ENCODE assay signal across 11 cellular contexts in the genomic region with DNA sequence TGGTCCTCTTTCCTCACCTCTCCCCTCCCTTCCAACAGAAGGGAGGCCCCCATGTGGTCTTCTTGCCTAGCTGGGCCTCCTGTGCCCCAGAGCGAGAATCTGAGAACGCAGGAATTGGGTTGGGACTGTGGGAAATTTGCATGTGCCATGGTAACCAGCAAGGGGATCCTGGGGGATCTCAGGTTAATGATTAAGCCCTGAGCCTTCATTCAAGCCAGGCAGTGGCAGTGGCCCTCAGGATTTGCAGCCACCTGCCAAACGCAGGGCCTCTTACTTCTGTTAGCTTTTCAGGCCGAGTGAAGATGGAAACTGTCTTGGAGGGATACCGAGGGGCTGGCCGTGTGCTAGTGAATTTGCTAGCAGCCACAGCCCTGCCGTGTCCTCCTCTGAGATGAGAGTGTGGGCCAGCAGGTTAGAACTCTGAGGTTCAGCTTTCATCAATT. TPM values are rescaled to one million over a fixed set of nuclear protein-coding genes. Genes with fewer than 3 reads are reported as not detected.
DNase-seq lines count a peak whose midpoint lies in the region; ATAC-seq, FAIRE-seq and TF ChIP-seq lines count a peak whose summit lies in the region.
"Had no signal": no experiment of that assay in that cellular context is flagged by ENCODE, and none has a peak within 500 bp of the region (broad histone marks: within the 10 kb centered on the region; RNA-seq: fewer than 3 reads in every experiment).

No MANE protein-coding gene starts in this region.

- H3K27me3 Mint-ChIP-seq in osteocyte (ENCODE audit: unreplicated experiment) (no peaks in the 10 kb centered on the region), T-cell (no peaks in the 10 kb centered on the region)

- H3K4me2 ChIP-seq in GM12878 (ENCODE audit: control insufficient read depth, insufficient read depth): peak overlapping the region; percentile 87

- DNase-seq in GM12878 (ENCODE audit: low read depth, low spot score): no peak
- DNase-seq in osteocyte (ENCODE audit: extremely low spot score, unreplicated experiment): no peak
- no peak for DNase-seq in T-cell
- DNase-seq in heart right ventricle: no peak
- DNase-seq in D721Med (ENCODE audit: insufficient read length, low spot score): no peak
- no peak for DNase-seq in GM10266 (ENCODE audit: extremely low spot score)
- DNase-seq: activated naive CD4-positive, alpha-beta T cell treated with Interleukin-2 at 50 U/mL for 16 hours; NCI-H774 had no signal

- H2AFZ ChIP-seq in GM12878 (ENCODE audit: control insufficient read depth, low read depth, low read length): peak overlapping the region; percentile 26

- peaks cover 40% of the 10 kb centered on the region for H3K4me1 ChIP-seq in GM12878 (ENCODE audit: control insufficient read depth, insufficient read depth, low read length)
- peaks cover 0 to 37% (median 26%) of the 10 kb centered on the region in 9 donors for H3K4me1 ChIP-seq in heart right ventricle

- TF ChIP-seq POLR2A in GM18505 (IDR thresholded peaks at IDR 0.05; ENCODE audit: borderline replicate concordance, extremely low read depth, insufficient read depth, insufficient read length): peak; percentile 39
- 0 out of 2 replicates have a peak, but pooled peaks have one; percentile 18 for TF ChIP-seq POLR2A in GM12878 (IDR thresholded peaks at IDR 0.05; ENCODE audit: low read depth, low read length)

- TF ChIP-seq CTCF in GM12878 (IDR thresholded peaks at IDR 0.05 in 2 of 3, conservative IDR thresholded peaks at IDR 0.05 in 1 of 3; ENCODE audit: control insufficient read depth in 2 of 3, extremely low read depth in 1 of 3, insufficient read depth in 1 of 3, low read depth in 3 of 3, low read length in 3 of 3) (0 out of 6 replicates have a peak, but pooled peaks of 1 of the 3 experiments have one; percentile 3), osteocyte (IDR thresholded peaks at IDR 0.05) (no peak), heart right ventricle (IDR thresholded peaks at IDR 0.05) (no peak), D721Med (IDR thresholded peaks at IDR 0.05; ENCODE audit: insufficient read depth, missing control alignments) (no peak), GM10266 (IDR thresholded peaks at IDR 0.05; ENCODE audit: control insufficient read depth, insufficient read depth, low read depth, missing control alignments) (no peak)

- no peaks in the 10 kb centered on the region for H4K20me1 ChIP-seq in GM12878 (ENCODE audit: control insufficient read depth, insufficient read depth)

- no TSS peak for BruUV-seq in GM12878 (replicated peaks; lab: Mats Ljungman, UMichigan)

- TF ChIP-seq EP300 in GM12878 (IDR thresholded peaks at IDR 0.05; ENCODE audit: borderline replicate concordance in 1 of 2, control insufficient read depth in 1 of 2, low read depth in 2 of 2, low read length in 2 of 2): no peak

- H3K4me3 ChIP-seq in GM12878 (peak overlapping the region; percentile 55), heart right ventricle (no peak overlapping the region)

- CTCF ChIA-PET in GM12878 (lab: Yijun Ruan, JAX) (interaction anchor here (0.6 to 4.0 kb wide), 15 partner anchors 9 to 292 kb away, joined by 3 to 25 read pairs (median 3); partner anchors contain the start of gene KSR1), T-cell (lab: Charles Lee) (interaction anchor here in 1 of 2 donors (0.9 kb wide), 1 partner anchor 29 kb away, joined by 3 read pairs; no protein-coding TSS in a partner anchor)

- H3K36me3 Mint-ChIP-seq in osteocyte (ENCODE audit: unreplicated experiment): no peaks in the 10 kb centered on the region
- H3K36me3 Mint-ChIP-seq in T-cell: peaks cover 20% of the 10 kb centered on the region

- no peaks in the 10 kb centered on the region for H3K27me3 ChIP-seq in GM12878 (replicated peaks in 1 of 2; ENCODE audit: control insufficient read depth in 2 of 2, insufficient read depth in 2 of 2, low read length in 1 of 2)
- H3K27me3 ChIP-seq in heart right ventricle: no peaks in the 10 kb centered on the region

- H3K4me1 Mint-ChIP-seq in osteocyte (ENCODE audit: unreplicated experiment): peaks cover 48% of the 10 kb centered on the region
- H3K4me1 Mint-ChIP-seq in T-cell: no peaks in the 10 kb centered on the region

- H3K27ac ChIP-seq in GM12878 (ENCODE audit: control insufficient read depth, insufficient read depth) (peak overlapping the region; percentile 80), heart right ventricle (no peak overlapping the region)

- peaks cover 47% of the 10 kb centered on the region for H3K79me2 ChIP-seq in GM12878 (ENCODE audit: control insufficient read depth, insufficient read depth, low read length)

- H3K9me3 Mint-ChIP-seq in osteocyte (ENCODE audit: unreplicated experiment) (peaks cover 5% of the 10 kb centered on the region), T-cell (peaks cover 4 to 11% (median 4%) of the 10 kb centered on the region in 3 donors)

- SMC1A ChIA-PET in GM12878 (lab: Charles Lee; ENCODE audit: uncharacterized antibody, unreplicated experiment): interaction anchor here (0.7 to 11.6 kb wide), 14 partner anchors 9 to 103 kb away, joined by 3 to 139 read pairs (median 4); no protein-coding TSS in a partner anchor

- H3K36me3 ChIP-seq in GM12878 (ENCODE audit: control insufficient read depth in 2 of 2, insufficient read depth in 2 of 2, low read length in 1 of 2) (peaks cover 3 to 9% of the 10 kb centered on the region in 2 experiments; a peak in 3 of 4 replicates), heart right ventricle (no peaks in the 10 kb centered on the region)

- peak overlapping the region; percentile 69 for H3K27ac Mint-ChIP-seq in osteocyte (ENCODE audit: unreplicated experiment)
- H3K27ac Mint-ChIP-seq in T-cell: no peak overlapping the region

- FAIRE-seq in GM12878 (lab: Jason Lieb, UNC): no peak
- no peak for FAIRE-seq in D721Med (lab: Jason Lieb, UNC)
- FAIRE-seq: keratinocyte had no signal

- H3K9me3 ChIP-seq in GM12878 (replicated peaks; ENCODE audit: control insufficient read depth, insufficient read depth, low read length) (peaks cover 4% of the 10 kb centered on the region; the same call in 2 of the 3 replicates), heart right ventricle (peaks cover 0 to 9% (median 0%) of the 10 kb centered on the region in 11 donors)

- ATAC-seq in GM18505 (IDR thresholded peaks at IDR 0.05; ENCODE audit: unreplicated experiment): no peak
- ATAC-seq in HG02588 (IDR thresholded peaks at IDR 0.05; ENCODE audit: unreplicated experiment): peak; percentile 45
- peak; percentile 61 for ATAC-seq in GM12878
- no peak for ATAC-seq in T-cell (replicated peaks in 1 of 4)
- no peak for ATAC-seq in heart right ventricle

- H3K9ac ChIP-seq in GM12878 (ENCODE audit: control insufficient read depth, insufficient read depth, low read length): peak overlapping the region; percentile 67

- RAD21 ChIA-PET in GM12878 (lab: Charles Lee; ENCODE audit: unreplicated experiment): interaction anchor here (0.6 to 4.9 kb wide), 16 partner anchors 10 to 142 kb away, joined by 3 to 17 read pairs (median 6); no protein-coding TSS in a partner anchor

- TF ChIP-seq RAD21 in GM12878 (IDR thresholded peaks at IDR 0.05; ENCODE audit: insufficient read depth, low read depth, low read length): no peak

- under 1% methylated on average over 7 of the region's 7 CpGs for WGBS in GM12878 (ENCODE audit: insufficient coverage, insufficient replicate concordance, low lambda C conversion rate, missing lambda C conversion rate)
- WGBS in heart right ventricle, 2 donors: 95 to 97% methylated on average over 7 of the region's 7 CpGs

- intact Hi-C loops in GM12878 (cut with micrococcal nuclease; ENCODE audit: unreplicated experiment): loop anchor here (1.0 to 5.0 kb wide), 2 partner anchors 10 to 34 kb away; no protein-coding TSS in a partner anchor
- intact Hi-C loops in heart right ventricle (cut with DNase I): loop anchor here in 5 of 10 donors (10.0 kb wide), 5 partner anchors 58 to 142 kb away; no protein-coding TSS in a partner anchor

- POLR2A ChIA-PET in GM12878 (lab: Charles Lee): interaction anchor here (0.6 to 1.9 kb wide), 11 partner anchors 9 to 161 kb away, joined by 3 to 10 read pairs (median 3); no protein-coding TSS in a partner anchor
- POLR2A ChIA-PET in T-cell (lab: Charles Lee): no interaction called here

- H3K4me3 Mint-ChIP-seq in osteocyte (ENCODE audit: unreplicated experiment): no peak overlapping the region
- no peak overlapping the region for H3K4me3 Mint-ChIP-seq in T-cell

- in situ Hi-C loops in GM12878 (cut with MboI): loop anchor here (25.0 kb wide), 2 partner anchors 1066 to 1391 kb away; partner anchors contain the start of genes FLOT2, PIGS and UNC119

RNA-seq across cellular contexts. Expression of gene KSR1, which starts 40.3 kb away (rescaled TPM):
- total RNA-seq in GM12878 (2013; cell fraction: nucleolus; rRNA removed): 502 and 598 TPM in 2 replicates
- total RNA-seq in GM12878 (2014; rRNA removed) (21.4 and 26.1 TPM in 2 replicates), GM12878 (2014; rRNA removed; fragmentation: Illumina TruSeq; extraction: Trizol) (19.7 and 20.1 TPM in 2 replicates), GM12878 (2021) (60.7 and 64.9 TPM in 2 replicates), osteocyte (56.0 and 63.4 TPM in 2 replicates), T-cell (10 to 100 TPM; 26.8 to 35.8 (median 27.6) TPM), heart right ventricle (10 to 100 TPM in 5 of 10 donors, 1 to 10 TPM in 5; 5.6 to 19.6 (median 8.6) TPM)
- polyA plus RNA-seq in GM12878 (2011; ENCODE audit: low read depth): 9.6 TPM
- polyA plus RNA-seq in GM12878 (2011; rRNA removed) (48.2 and 66.6 TPM in 2 replicates), GM12878 (2014; fragmentation: Illumina TruSeq; extraction: Trizol) (29.2 and 44.1 TPM in 2 replicates), GM12878 (2014; fragmentation: Nextera tagmentation; extraction: Ambion mirVana) (1 to 10 TPM in 1 of 2 experiments, under 1 TPM in 1; 0.97 to 1.7 TPM), GM12878 (2014; rRNA removed) (44.7 and 47.2 TPM in 2 replicates), GM12878 (2016; fragmentation: Nextera tagmentation; extraction: Ambion mirVana) (10 to 100 TPM; 17.5 to 18.3 TPM), heart right ventricle (10 to 100 TPM in 1 of 2 donors, 1 to 10 TPM in 1; 6.0 to 10.1 TPM)
- polyA plus RNA-seq in GM12878 (2011; cell fraction: cytosol; rRNA removed): 61.2 and 63.3 TPM in 2 replicates
- 337 and 354 TPM in 2 replicates for polyA plus RNA-seq in GM12878 (2011; cell fraction: nucleus; rRNA removed)
- 14.1 and 24.0 TPM in 2 replicates for polyA plus RNA-seq in GM12878 (2012)
- polyA minus RNA-seq in GM12878 (2011; rRNA and poly(A)+ RNA removed): 99.3 and 144 TPM in 2 replicates
- 35.6 and 42.5 TPM in 2 replicates for polyA minus RNA-seq in GM12878 (2011; cell fraction: cytosol; rRNA and poly(A)+ RNA removed)
- polyA minus RNA-seq in GM12878 (2011; cell fraction: nucleus; rRNA and poly(A)+ RNA removed): 107 and 177 TPM in 2 replicates

Comparison
In these comparisons a context has a peak if more than half of its experiments do, and no peak if none do; other contexts are left out.
1. ATAC-seq: peak in HG02588 (single experiment) and GM12878 (single experiment); none in GM18505 (single experiment), T-cell (0 of 4) and heart right ventricle (0 of 8).